Comparison of ENCODE assay signal across 8 cellular contexts in the genomic region with DNA sequence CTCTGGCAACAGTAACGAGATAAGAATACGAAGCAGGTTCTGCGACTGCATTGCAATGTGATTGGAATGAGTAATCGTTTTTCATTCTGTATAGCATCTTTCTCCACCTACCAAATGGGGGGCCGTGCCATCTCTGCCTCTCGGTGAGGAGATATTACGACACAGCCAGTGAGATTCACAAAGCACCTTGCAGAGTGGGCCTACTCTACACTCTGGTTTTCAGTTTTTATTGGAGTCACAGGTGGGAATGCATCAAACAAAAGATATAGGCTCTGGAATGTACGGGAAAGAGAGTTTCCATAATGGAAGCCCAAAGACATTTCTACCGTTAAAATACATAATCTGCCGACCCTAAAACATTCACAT. TPM values are rescaled to one million over a fixed set of nuclear protein-coding genes. Genes with fewer than 3 reads are reported as not detected.
DNase-seq lines count a peak whose midpoint lies in the region; ATAC-seq and TF ChIP-seq lines count a peak whose summit lies in the region.

No MANE protein-coding gene starts in this region.

- peak overlapping the region; percentile 74 for H3K27ac ChIP-seq in right cardiac atrium (ENCODE audit: low read length)
- no peak overlapping the region for H3K27ac ChIP-seq in smooth muscle cell (ENCODE audit: low read depth)

- no peak for TF ChIP-seq CTCF in smooth muscle cell (IDR thresholded peaks at IDR 0.05; ENCODE audit: borderline replicate concordance, insufficient read depth, poor library complexity, severe bottlenecking)

- H3K9me3 ChIP-seq in right cardiac atrium (ENCODE audit: control insufficient read depth, low read length): no peaks in the 10 kb centered on the region
- no peaks in the 10 kb centered on the region for H3K9me3 ChIP-seq in smooth muscle cell (replicated peaks; ENCODE audit: low read depth)

- WGBS in right cardiac atrium: 7% methylated on average over 10 of the region's 10 CpGs
- 31% methylated on average over 10 of the region's 10 CpGs for WGBS in smooth muscle cell (ENCODE audit: low lambda C conversion rate)

- intact Hi-C loops in right cardiac atrium (cut with DNase I): no loop called here

- no peaks in the 10 kb centered on the region for H3K27me3 ChIP-seq in right cardiac atrium (ENCODE audit: control insufficient read depth, insufficient read depth)
- H3K27me3 ChIP-seq in smooth muscle cell (ENCODE audit: low read depth): no peaks in the 10 kb centered on the region

- ATAC-seq in GM18502 (IDR thresholded peaks at IDR 0.05; ENCODE audit: poor library complexity, unreplicated experiment) (peak; percentile 11), right cardiac atrium (peak; percentile 3), GM19328 (IDR thresholded peaks at IDR 0.05; ENCODE audit: unreplicated experiment) (no peak), GM18498 (IDR thresholded peaks at IDR 0.05; ENCODE audit: unreplicated experiment) (no peak)

- peaks cover 11% of the 10 kb centered on the region for H3F3A ChIP-seq in smooth muscle cell (ENCODE audit: low read depth)

- H3K4me1 ChIP-seq in right cardiac atrium (ENCODE audit: control insufficient read depth, insufficient read depth, low read length) (peaks cover 2% of the 10 kb centered on the region), smooth muscle cell (ENCODE audit: low read depth) (peaks cover 15% of the 10 kb centered on the region)

- DNase-seq in M059J (ENCODE audit: low read depth) (peak; percentile 10), right cardiac atrium (peak in 1 of 3 donors; percentile 36), smooth muscle cell (lab: John Stamatoyannopoulos, UW; ENCODE audit: unreplicated experiment) (no peak), OCI-M2 (lab: John Stamatoyannopoulos, UW; ENCODE audit: unreplicated experiment) (no peak)
- peak; percentile 25 for DNase-seq in activated naive CD4-positive, alpha-beta T cell treated with anti-CD3 and anti-CD28 coated beads, Interleukin-2, amount 50 U/mL, for 16 hours

- H3K4me3 ChIP-seq in right cardiac atrium (ENCODE audit: low read length) (peak overlapping the region; percentile 29), smooth muscle cell (peak overlapping the region; percentile 68)

- H3K79me2 ChIP-seq in smooth muscle cell (ENCODE audit: low read depth): peaks cover 36% of the 10 kb centered on the region

- H4K20me1 ChIP-seq in smooth muscle cell (ENCODE audit: low read depth): no peaks in the 10 kb centered on the region

- peak overlapping the region; percentile 69 for H2AFZ ChIP-seq in smooth muscle cell (ENCODE audit: low read depth)

- H3K9ac ChIP-seq in smooth muscle cell (ENCODE audit: low read depth): no peak overlapping the region

- H3K4me2 ChIP-seq in smooth muscle cell: peak overlapping the region; percentile 94

- H3K36me3 ChIP-seq in smooth muscle cell (ENCODE audit: low read depth): no peaks in the 10 kb centered on the region

RNA-seq across cellular contexts. Expression of a gene that starts 0.5 kb away (rescaled TPM):
- total RNA-seq in M059J (2014; rRNA removed; shearing (Covaris generic)): 142 and 175 TPM in 2 replicates
- total RNA-seq in right cardiac atrium (10 to 100 TPM; 50.1 to 67.6 (median 62.1) TPM), smooth muscle cell (59.5 and 64.9 TPM in 2 replicates)
- polyA plus RNA-seq in right cardiac atrium (58.4 TPM), smooth muscle cell (43.5 and 50.9 TPM in 2 replicates)

RNA-seq across cellular contexts. Expression of a gene that starts 9.6 kb away (rescaled TPM):
- total RNA-seq in M059J (2014; rRNA removed; shearing (Covaris generic)): 51.3 and 80.4 TPM in 2 replicates
- total RNA-seq in right cardiac atrium (10 to 100 TPM; 14.6 to 32.9 (median 23.1) TPM), smooth muscle cell (32.5 and 37.5 TPM in 2 replicates)
- polyA plus RNA-seq in right cardiac atrium (6.9 TPM), smooth muscle cell (13.0 and 14.9 TPM in 2 replicates)

Comparison
In these comparisons a context has a peak if more than half of its experiments do, and no peak if none do; other contexts are left out.
1. ATAC-seq: peak in GM18502 (single experiment) and right cardiac atrium (2 of 2); none in GM19328 (single experiment) and GM18498 (single experiment).
2. DNase-seq: peak in M059J (single experiment) and activated naive CD4-positive, alpha-beta T cell treated with anti-CD3 and anti-CD28 coated beads, Interleukin-2, amount 50 U/mL, for 16 hours (single experiment); none in smooth muscle cell (single experiment) and OCI-M2 (single experiment).